9 cellular contexts compared by ENCODE assay signal in genomic region chr5:132385321-132386105, GRCh38. TPM values are rescaled to one million over a fixed set of nuclear protein-coding genes. Genes with fewer than 3 reads are reported as not detected.
DNase-seq lines count a peak whose midpoint lies in the region; ATAC-seq and TF ChIP-seq lines count a peak whose summit lies in the region.
"Had no signal": no experiment of that assay in that cellular context is flagged by ENCODE, and none has a peak within 500 bp of the region (broad histone marks: within the 10 kb centered on the region; RNA-seq: fewer than 3 reads in every experiment).

No MANE protein-coding gene starts in this region.

- no peaks in the 10 kb centered on the region for H3K36me3 ChIP-seq in HCT116 (ENCODE audit: control insufficient read depth in 1 of 2, insufficient read depth in 2 of 2, low read length in 2 of 2)
- no peaks in the 10 kb centered on the region for H3K36me3 ChIP-seq in neutrophil
- H3K36me3 ChIP-seq in thymus (ENCODE audit: control insufficient read depth, insufficient read depth) = peaks cover 6% of the 10 kb centered on the region

- peak; percentile 87 for TF ChIP-seq CTCF in Calu3 (IDR thresholded peaks at IDR 0.05; ENCODE audit: unreplicated experiment)
- TF ChIP-seq CTCF in HCT116 (IDR thresholded peaks at IDR 0.05 in 2 of 3, conservative IDR thresholded peaks at IDR 0.05 in 1 of 3; ENCODE audit: borderline replicate concordance in 1 of 3, insufficient read depth in 1 of 3, low read depth in 2 of 3, low read length in 2 of 3) = peak in 2 of 3 experiments; percentile 77 to 88; a peak in 4 of 6 replicates
- peak; percentile 68 for TF ChIP-seq CTCF in fibroblast of mammary gland (conservative IDR thresholded peaks at IDR 0.05; ENCODE audit: control insufficient read depth, insufficient read depth, low read depth, low read length)
- TF ChIP-seq CTCF in neutrophil (IDR thresholded peaks at IDR 0.05) = peak; percentile 73

- H3K9ac ChIP-seq in HCT116 (ENCODE audit: low read length) = no peak overlapping the region

- no peak; the same call in 1 of the 2 replicates for ATAC-seq in HCT116

- no TSS peak for BruUV-seq in Calu3 (replicated peaks; lab: Mats Ljungman, UMichigan)
- BruUV-seq in HCT116 (replicated peaks; lab: Mats Ljungman, UMichigan) = no TSS peak

- TF ChIP-seq RAD21 in HCT116 (IDR thresholded peaks at IDR 0.05; ENCODE audit: low read depth) = no peak

- H3K4me1 ChIP-seq in HCT116 (ENCODE audit: control insufficient read depth in 1 of 2, insufficient read depth in 2 of 2, low read length in 2 of 2) (peaks cover 38 to 52% of the 10 kb centered on the region in 2 experiments), neutrophil (ENCODE audit: control insufficient read depth in 1 of 2, insufficient read depth in 1 of 2, low read depth in 1 of 2, low read length in 1 of 2) (peaks cover 20 to 30% of the 10 kb centered on the region in 2 experiments), thymus (ENCODE audit: control insufficient read depth, insufficient read depth, low read length) (peaks cover 2% of the 10 kb centered on the region)

- no peaks in the 10 kb centered on the region for H3K9me3 Mint-ChIP-seq in Calu3 (ENCODE audit: low read depth, unreplicated experiment)

- H3K27me3 Mint-ChIP-seq in Calu3 (ENCODE audit: unreplicated experiment) = no peaks in the 10 kb centered on the region

- H3K4me3 ChIP-seq in HCT116 (replicated peaks in 1 of 2; ENCODE audit: low read depth in 1 of 2, low read length in 2 of 2) (no peak overlapping the region), fibroblast of mammary gland (ENCODE audit: control insufficient read depth, low read depth, low read length) (no peak overlapping the region), neutrophil (ENCODE audit: low read depth in 1 of 2, low read length in 1 of 2) (no peak overlapping the region), thymus (ENCODE audit: low read length) (no peak overlapping the region)
- H3K4me3 ChIP-seq: SK-N-MC had no signal

- H3K79me2 ChIP-seq in HCT116 (ENCODE audit: insufficient read depth, low read length) = no peaks in the 10 kb centered on the region

- no peak overlapping the region for H3K4me3 Mint-ChIP-seq in Calu3 (ENCODE audit: low read depth, unreplicated experiment)

- intact Hi-C loops in Calu3 (cut with micrococcal nuclease; ENCODE audit: unreplicated experiment) = loop anchor here (1.0 to 10.0 kb wide), 9 partner anchors 42 to 497 kb away; partner anchors contain the start of genes GDF9, KIF3A and UQCRQ
- intact Hi-C loops in HCT116 (cut with micrococcal nuclease) = loop anchor here (1.0 to 10.0 kb wide), 7 partner anchors 116 to 859 kb away; no protein-coding TSS in a partner anchor

- H3K4me1 Mint-ChIP-seq in Calu3 (ENCODE audit: low read depth, unreplicated experiment) = peaks cover 53% of the 10 kb centered on the region

- H3K9me3 ChIP-seq in HCT116 (ENCODE audit: control insufficient read depth in 1 of 2, insufficient read depth in 1 of 2, low read depth in 1 of 2, low read length in 2 of 2) = no peaks in the 10 kb centered on the region
- no peaks in the 10 kb centered on the region for H3K9me3 ChIP-seq in neutrophil
- no peaks in the 10 kb centered on the region for H3K9me3 ChIP-seq in thymus (ENCODE audit: control insufficient read depth)

- no peak overlapping the region for H2AFZ ChIP-seq in HCT116 (ENCODE audit: low read depth, low read length, poor library complexity, severe bottlenecking)

- CTCF ChIA-PET in Calu3 (lab: Charles Lee) (interaction anchor here (1.3 to 4.8 kb wide), 2 partner anchors 114 to 292 kb away, joined by 4 to 83 read pairs; no protein-coding TSS in a partner anchor), HCT116 (lab: Charles Lee) (interaction anchor here (2.0 to 3.9 kb wide), 4 partner anchors 10 to 434 kb away, joined by 5 to 24 read pairs (median 16); no protein-coding TSS in a partner anchor)

- TF ChIP-seq POLR2A in HCT116 (IDR thresholded peaks at IDR 0.05; ENCODE audit: borderline replicate concordance, extremely low read depth, insufficient read depth, insufficient read length) = no peak

- H4K20me1 ChIP-seq in HCT116 (ENCODE audit: insufficient read depth) = no peaks in the 10 kb centered on the region

- peaks cover 24% of the 10 kb centered on the region for H3K36me3 Mint-ChIP-seq in Calu3 (ENCODE audit: insufficient read depth, unreplicated experiment)

- POLR2A ChIA-PET in HCT116 (lab: Charles Lee) = no interaction called here

- RAD21 ChIA-PET in HCT116 (lab: Charles Lee; ENCODE audit: low non-redundant PET in 1 of 2, low total read pairs in 2 of 2, uncharacterized antibody in 2 of 2, unreplicated experiment in 2 of 2) = interaction anchor here in 1 of 2 experiments (1.7 kb wide), 1 partner anchor 116 kb away, joined by 7 read pairs; no protein-coding TSS in a partner anchor

- H3K27ac Mint-ChIP-seq in Calu3 (ENCODE audit: unreplicated experiment) = peak overlapping the region; percentile 87

- no peaks in the 10 kb centered on the region for H3K27me3 ChIP-seq in HCT116 (ENCODE audit: insufficient read depth, low read length)
- H3K27me3 ChIP-seq in neutrophil = no peaks in the 10 kb centered on the region
- H3K27me3 ChIP-seq in thymus (ENCODE audit: control insufficient read depth, insufficient read depth) = no peaks in the 10 kb centered on the region

- peak; percentile 77 for DNase-seq in Calu3
- DNase-seq in HCT116 (ENCODE audit: low read depth, low spot score) = no peak
- peak; percentile 65 for DNase-seq in OCI-M1 (lab: John Stamatoyannopoulos, UW)
- DNase-seq in activated T-helper 1 cell treated with anti-CD3 and anti-CD28 coated beads, Interleukin-2, amount 50 U/mL, for 16 hours (ENCODE audit: low read depth in 1 of 2, low spot score in 1 of 2) = peak; percentile 26 to 34
- DNase-seq in fibroblast of mammary gland (ENCODE audit: low read depth) = peak; percentile 71
- no peak for DNase-seq in NCI-H524 treated with DMSO at 0.1 percent for 48 hours (lab: John Stamatoyannopoulos, UW)

- WGBS in thymus = 43% methylated on average over 9 of the region's 9 CpGs

- peak overlapping the region; percentile 47 for H3K27ac ChIP-seq in HCT116 (ENCODE audit: low read depth, low read length)
- H3K27ac ChIP-seq in neutrophil = no peak overlapping the region
- H3K27ac ChIP-seq in thymus (ENCODE audit: low read depth) = peak overlapping the region; percentile 78

- H3K4me2 ChIP-seq in HCT116 (ENCODE audit: low read length) = no peak overlapping the region

- no peaks in the 10 kb centered on the region for H3K9me2 ChIP-seq in HCT116 (ENCODE audit: insufficient read depth)

TF ChIP-seq in HCT116, 20 proteins besides CTCF, POLR2A, EP300 and RAD21:
- no peak for TF ChIP-seq TCF7L2 (IDR thresholded peaks at IDR 0.05; ENCODE audit: borderline replicate concordance, extremely low read depth, insufficient read depth, insufficient read length)
- TF ChIP-seq CEBPB (IDR thresholded peaks at IDR 0.05; ENCODE audit: low read depth) = no peak
- no peak for TF ChIP-seq MAX (IDR thresholded peaks at IDR 0.05)
- no peak for TF ChIP-seq SIN3A (IDR thresholded peaks at IDR 0.05; ENCODE audit: low read depth)
- TF ChIP-seq JUND (IDR thresholded peaks at IDR 0.05) = no peak
- TF ChIP-seq ZNF274 (IDR thresholded peaks at IDR 0.05; ENCODE audit: low read depth, low read length) = no peak
- TF ChIP-seq ELF1 (IDR thresholded peaks at IDR 0.05; ENCODE audit: borderline replicate concordance, low read depth) = no peak

RNA-seq across cellular contexts. Expression of gene SLC22A5, which starts 16.0 kb away (rescaled TPM):
- total RNA-seq in Calu3 (2022) = 24.6 and 25.4 TPM in 2 replicates
- 9.9 TPM for total RNA-seq in HCT116 (2021; ENCODE audit: unreplicated experiment)
- 6.8 and 9.1 TPM in 2 replicates for polyA plus RNA-seq in HCT116 (2012)
- 25.4 TPM for polyA plus RNA-seq in thymus

Comparison
In these comparisons a context has a peak if more than half of its experiments do, and no peak if none do; other contexts are left out.
1. DNase-seq: peak in Calu3 (single experiment), OCI-M1 (single experiment), activated T-helper 1 cell treated with anti-CD3 and anti-CD28 coated beads, Interleukin-2, amount 50 U/mL, for 16 hours (2 of 2) and fibroblast of mammary gland (single experiment); none in HCT116 (single experiment) and NCI-H524 treated with DMSO at 0.1 percent for 48 hours (single experiment).
2. Peak in every context shown above with its lines, with median percentiles within 50 percentile points of each other: CTCF ChIP-seq.